In genomic region chr16:3129137-3130131, GRCh38 we compare ENCODE assay signal across 8 cellular contexts. TPM values are rescaled to one million over a fixed set of nuclear protein-coding genes. Genes with fewer than 3 reads are reported as not detected.
DNase-seq lines count a peak whose midpoint lies in the region; ATAC-seq and TF ChIP-seq lines count a peak whose summit lies in the region.

No MANE protein-coding gene starts in this region.

- DNase-seq in NB4 (ENCODE audit: low read depth) (peak; percentile 92), SK-N-DZ (ENCODE audit: low spot score) (peak; percentile 76), Right ventricle myocardium superior (peak; percentile 74), posterior vena cava (ENCODE audit: low spot score) (peak; percentile 86), vagina (ENCODE audit: extremely low spot score in 2 of 2) (no peak)

- H3K9ac ChIP-seq in BLaER1 treated with 17β-estradiol and CSF1 and Interleukin-3, amounts not matched to agents 10 nM and 100 nM, result peak overlapping the region; percentile 4 to 74 (median 50); a peak in 19 of 22 replicates

- intact Hi-C loops in Right ventricle myocardium superior (cut with DNase I), result loop anchor here (5.0 kb wide), 1 partner anchor 72 kb away; no protein-coding TSS in a partner anchor
- intact Hi-C loops in posterior vena cava (cut with DNase I), result no loop called here
- intact Hi-C loops in vagina (cut with DNase I), result no loop called here

- H4K20me1 ChIP-seq in BLaER1 treated with 17β-estradiol and CSF1 and Interleukin-3, amounts not matched to agents 10 nM and 100 nM, result peaks cover 0 to 10% (median 0%) of the 10 kb centered on the region in 11 experiments; a peak in 3 of 22 replicates

- H3K4me1 Mint-ChIP-seq in activated naive CD8-positive, alpha-beta T cell (ENCODE audit: low read depth), result peaks cover 50% of the 10 kb centered on the region

- H3K4me1 ChIP-seq in BLaER1 treated with 17β-estradiol and CSF1 and Interleukin-3, amounts not matched to agents 10 nM and 100 nM, result peaks cover 36 to 58% (median 46%) of the 10 kb centered on the region in 10 experiments
- peaks cover 51% of the 10 kb centered on the region for H3K4me1 ChIP-seq in vagina

- H3K27ac ChIP-seq in BLaER1 treated with 17β-estradiol and CSF1 and Interleukin-3, amounts not matched to agents 10 nM and 100 nM, result peak overlapping the region in 7 of 11 experiments; percentile 1 to 64 (median 30); a peak in 7 of 22 replicates
- H3K27ac ChIP-seq in vagina, result peak overlapping the region; percentile 68

- no peaks in the 10 kb centered on the region for H3K27me3 Mint-ChIP-seq in activated naive CD8-positive, alpha-beta T cell

- no peaks in the 10 kb centered on the region for H3K27me3 ChIP-seq in BLaER1 treated with 17β-estradiol and CSF1 and Interleukin-3, amounts not matched to agents 10 nM and 100 nM
- no peaks in the 10 kb centered on the region for H3K27me3 ChIP-seq in vagina

- H3K4me2 ChIP-seq in BLaER1 treated with 17β-estradiol and CSF1 and Interleukin-3, amounts not matched to agents 10 nM and 100 nM, result peak overlapping the region; percentile 65 to 98 (median 87)

- H3K36me3 ChIP-seq in BLaER1 treated with 17β-estradiol and CSF1 and Interleukin-3, amounts not matched to agents 10 nM and 100 nM, result peaks cover 12 to 61% (median 36%) of the 10 kb centered on the region in 11 experiments; a peak in 20 of 22 replicates
- no peaks in the 10 kb centered on the region for H3K36me3 ChIP-seq in vagina

- H3K27ac Mint-ChIP-seq in activated naive CD8-positive, alpha-beta T cell, result peak overlapping the region; percentile 42

- no peaks in the 10 kb centered on the region for H3K9me3 Mint-ChIP-seq in activated naive CD8-positive, alpha-beta T cell (ENCODE audit: low read depth)

- peak overlapping the region; percentile 87 for H3K4me3 Mint-ChIP-seq in activated naive CD8-positive, alpha-beta T cell

- TF ChIP-seq POLR2A in NB4 (IDR thresholded peaks at IDR 0.05; ENCODE audit: extremely low read depth, insufficient read length) (peak; percentile 34), vagina (IDR thresholded peaks at IDR 0.05) (no peak)

- ATAC-seq in GM19324 (IDR thresholded peaks at IDR 0.05; ENCODE audit: low FRiP score, unreplicated experiment), result peak; percentile 52
- peak; percentile 84 for ATAC-seq in Right ventricle myocardium superior (ENCODE audit: poor library complexity)

- no peaks in the 10 kb centered on the region for H3K9me3 ChIP-seq in BLaER1 treated with 17β-estradiol and CSF1 and Interleukin-3, amounts not matched to agents 10 nM and 100 nM (replicated peaks in 1 of 11)
- no peaks in the 10 kb centered on the region for H3K9me3 ChIP-seq in vagina

- peak overlapping the region; percentile 37 to 68 (median 48); a peak in 19 of 20 replicates for H3K4me3 ChIP-seq in BLaER1 treated with 17β-estradiol and CSF1 and Interleukin-3, amounts not matched to agents 10 nM and 100 nM
- H3K4me3 ChIP-seq in NB4 (ENCODE audit: low read depth, low read length) (peak overlapping the region; percentile 56), vagina (peak overlapping the region; percentile 45 to 46)

- TF ChIP-seq CTCF in NB4 (IDR thresholded peaks at IDR 0.05; ENCODE audit: low read depth, low read length) (peak; percentile 85), vagina (IDR thresholded peaks at IDR 0.05) (peak; percentile 55 to 78 (median 78))

- H3K36me3 Mint-ChIP-seq in activated naive CD8-positive, alpha-beta T cell, result peaks cover 2% of the 10 kb centered on the region

RNA-seq across cellular contexts. Expression of gene ZNF213, which starts 5.4 kb away (rescaled TPM):
- 6.1 and 7.0 TPM in 2 replicates for polyA plus RNA-seq in SK-N-DZ (2014; cell fraction: cytosol; rRNA removed)
- 7.0 and 9.3 TPM in 2 replicates for polyA plus RNA-seq in SK-N-DZ (2014; cell fraction: nucleus; rRNA removed)
- total RNA-seq in Right ventricle myocardium superior, result 6.1 TPM
- 10 to 100 TPM in 1 of 2 donors, 1 to 10 TPM in 1; 8.3 to 10.2 TPM for total RNA-seq in posterior vena cava
- 7.6 TPM for total RNA-seq in vagina

RNA-seq across cellular contexts. Expression of gene ZNF205, which starts 17.0 kb away (rescaled TPM):
- polyA plus RNA-seq in SK-N-DZ (2014; cell fraction: cytosol; rRNA removed), result 20.0 and 28.5 TPM in 2 replicates
- 26.1 and 28.8 TPM in 2 replicates for polyA plus RNA-seq in SK-N-DZ (2014; cell fraction: nucleus; rRNA removed)
- 6.9 TPM for total RNA-seq in Right ventricle myocardium superior
- total RNA-seq in posterior vena cava, result 1 to 10 TPM; 7.6 to 8.3 TPM
- total RNA-seq in vagina, result 14.2 TPM

RNA-seq across cellular contexts. Expression of gene ZSCAN10, which starts 30.3 kb away (rescaled TPM):
- polyA plus RNA-seq in SK-N-DZ (2014; cell fraction: cytosol; rRNA removed), result not detected in 2 replicates
- polyA plus RNA-seq in SK-N-DZ (2014; cell fraction: nucleus; rRNA removed), result 0.69 TPM in 1 of 2 replicates, not detected in the other
- not detected for total RNA-seq in Right ventricle myocardium superior
- not detected for total RNA-seq in posterior vena cava
- not detected for total RNA-seq in vagina

RNA-seq across cellular contexts. Expression of gene OR1F1, which starts 58.6 kb away (rescaled TPM):
- not detected in 2 replicates for polyA plus RNA-seq in SK-N-DZ (2014; cell fraction: cytosol; rRNA removed)
- polyA plus RNA-seq in SK-N-DZ (2014; cell fraction: nucleus; rRNA removed), result not detected in 2 replicates
- total RNA-seq in Right ventricle myocardium superior, result not detected
- not detected for total RNA-seq in posterior vena cava
- total RNA-seq in vagina, result not detected

Comparison
In these comparisons a context has a peak if more than half of its experiments do, and no peak if none do; other contexts are left out.
1. DNase-seq: peak in NB4 (single experiment), SK-N-DZ (single experiment), Right ventricle myocardium superior (single experiment) and posterior vena cava (single experiment); none in vagina (0 of 2).
2. Peak in every context shown above with its lines, with median percentiles within 50 percentile points of each other: H3K4me3 ChIP-seq.